Comparison of ENCODE assay signal across 18 cellular contexts in the genomic region with DNA sequence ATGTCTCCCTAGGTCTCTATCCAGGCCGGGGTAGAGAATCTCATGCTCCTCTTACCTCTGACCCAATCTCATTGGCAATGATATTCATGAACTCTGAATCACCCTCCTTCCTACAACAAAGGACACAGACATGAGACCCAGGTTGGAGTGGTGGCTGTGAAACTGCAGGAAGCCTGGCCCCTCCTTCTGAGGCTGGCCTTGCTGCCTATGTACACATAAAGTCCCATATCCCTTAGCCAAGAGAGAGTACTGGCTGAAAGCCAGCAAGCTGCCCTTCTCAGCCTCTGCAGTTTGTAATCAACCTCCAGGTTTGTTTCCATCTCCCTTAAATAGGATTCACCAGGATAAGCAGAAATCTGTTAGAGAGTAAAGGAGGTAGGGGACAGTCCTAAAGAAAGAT. TPM values are rescaled to one million over a fixed set of nuclear protein-coding genes. Genes with fewer than 3 reads are reported as not detected.
A peak's percentile ranks its signal among the peaks of the same experiment; 100 is the strongest.
DNase-seq lines count a peak whose midpoint lies in the region; ATAC-seq, FAIRE-seq and TF ChIP-seq lines count a peak whose summit lies in the region.
"Had no signal": no experiment of that assay in that cellular context is flagged by ENCODE, and none has a peak within 500 bp of the region (broad histone marks: within the 10 kb centered on the region; RNA-seq: fewer than 3 reads in every experiment).

No MANE protein-coding gene starts in this region.

- FAIRE-seq in bronchial epithelial cell (lab: Jason Lieb, UNC) = peak; percentile 36
- no peak for FAIRE-seq in RCC 7860 (lab: Jason Lieb, UNC)
- FAIRE-seq: G401.6, GM12891, GM19239 had no signal

- DNase-seq in activated CD8-positive, alpha-beta T cell treated with anti-CD3 and anti-CD28 coated beads for 36 hours = no peak
- DNase-seq in activated CD8-positive, alpha-beta T cell treated with anti-CD3 and anti-CD28 coated beads, Interleukin-2, amount 10 ng/mL, durations not matched to agents 7 days and 5 days = no peak
- DNase-seq in NCI-H2029 (lab: John Stamatoyannopoulos, UW) = peak; percentile 63
- DNase-seq in bronchial epithelial cell (ENCODE audit: low read depth) = no peak
- DNase-seq in prostate gland (ENCODE audit: low spot score) = peak; percentile 60
- no peak for DNase-seq in RCC 7860 (ENCODE audit: low spot score)
- no peak for DNase-seq in NCI-H1092 treated with DMSO at 0.1 percent for 48 hours (lab: John Stamatoyannopoulos, UW)
- DNase-seq: Calu3, DMS79 treated with DMSO at 0.1 percent for 48 hours, HCEC 1CT, NCI-H1048, NCI-H446 treated with DMSO at 0.1 percent for 48 hours, NCI-H774, SHP77 treated with DMSO at 0.1 percent for 48 hours had no signal

- ATAC-seq in activated CD8-positive, alpha-beta T cell treated with anti-CD3 and anti-CD28 coated beads for 36 hours = no peak
- no peak for ATAC-seq in activated CD8-positive, alpha-beta T cell treated with anti-CD3 and anti-CD28 coated beads, Interleukin-2, amount 10 ng/mL, durations not matched to agents 7 days and 5 days
- ATAC-seq in GM19328 (IDR thresholded peaks at IDR 0.05; ENCODE audit: unreplicated experiment) = no peak

- TF ChIP-seq POLR2A in prostate gland (IDR thresholded peaks at IDR 0.05) = no peak

- no peaks in the 10 kb centered on the region for H3K4me1 ChIP-seq in prostate gland (replicated peaks)

- WGBS in prostate gland = 86% methylated on average over 1 of the region's 1 CpG

- TF ChIP-seq CTCF in activated CD8-positive, alpha-beta T cell treated with anti-CD3 and anti-CD28 coated beads for 36 hours (IDR thresholded peaks at IDR 0.05) = no peak
- TF ChIP-seq CTCF in bronchial epithelial cell (IDR thresholded peaks at IDR 0.05; ENCODE audit: insufficient read depth, low read length, severe bottlenecking) = no peak
- no peak for TF ChIP-seq CTCF in prostate gland (IDR thresholded peaks at IDR 0.05)

- no peak overlapping the region for H3K27ac ChIP-seq in prostate gland

- H3K36me3 ChIP-seq in bronchial epithelial cell (ENCODE audit: control insufficient read depth, insufficient read depth, low read length) = peaks cover 19% of the 10 kb centered on the region
- H3K36me3 ChIP-seq in prostate gland = peaks cover 5 to 7% of the 10 kb centered on the region in 2 donors

- H3K27ac Mint-ChIP-seq in activated CD8-positive, alpha-beta T cell treated with anti-CD3 and anti-CD28 coated beads for 36 hours = peak overlapping the region; percentile 61
- no peak overlapping the region for H3K27ac Mint-ChIP-seq in activated CD8-positive, alpha-beta T cell treated with anti-CD3 and anti-CD28 coated beads, Interleukin-2, amount 10 ng/mL, durations not matched to agents 7 days and 5 days

- H3K27me3 Mint-ChIP-seq in activated CD8-positive, alpha-beta T cell treated with anti-CD3 and anti-CD28 coated beads for 36 hours = no peaks in the 10 kb centered on the region
- H3K27me3 Mint-ChIP-seq in activated CD8-positive, alpha-beta T cell treated with anti-CD3 and anti-CD28 coated beads, Interleukin-2, amount 10 ng/mL, durations not matched to agents 7 days and 5 days (ENCODE audit: low read depth) = no peaks in the 10 kb centered on the region

- H3K9me3 Mint-ChIP-seq in activated CD8-positive, alpha-beta T cell treated with anti-CD3 and anti-CD28 coated beads for 36 hours = no peaks in the 10 kb centered on the region
- H3K9me3 Mint-ChIP-seq in activated CD8-positive, alpha-beta T cell treated with anti-CD3 and anti-CD28 coated beads, Interleukin-2, amount 10 ng/mL, durations not matched to agents 7 days and 5 days (ENCODE audit: insufficient read depth) = no peaks in the 10 kb centered on the region

- no peak overlapping the region for H3K4me3 Mint-ChIP-seq in activated CD8-positive, alpha-beta T cell treated with anti-CD3 and anti-CD28 coated beads for 36 hours
- no peak overlapping the region for H3K4me3 Mint-ChIP-seq in activated CD8-positive, alpha-beta T cell treated with anti-CD3 and anti-CD28 coated beads, Interleukin-2, amount 10 ng/mL, durations not matched to agents 7 days and 5 days

- H3K4me3 ChIP-seq in bronchial epithelial cell (ENCODE audit: low read depth, low read length) = no peak overlapping the region
- H3K4me3 ChIP-seq in prostate gland = no peak overlapping the region

- intact Hi-C loops in activated CD8-positive, alpha-beta T cell treated with anti-CD3 and anti-CD28 coated beads for 36 hours (cut with micrococcal nuclease) = no loop called here
- intact Hi-C loops in prostate gland (cut with DNase I) = no loop called here

- peaks cover 51% of the 10 kb centered on the region for H3K36me3 Mint-ChIP-seq in activated CD8-positive, alpha-beta T cell treated with anti-CD3 and anti-CD28 coated beads for 36 hours (ENCODE audit: low read depth)
- peaks cover 47% of the 10 kb centered on the region for H3K36me3 Mint-ChIP-seq in activated CD8-positive, alpha-beta T cell treated with anti-CD3 and anti-CD28 coated beads, Interleukin-2, amount 10 ng/mL, durations not matched to agents 7 days and 5 days (ENCODE audit: low read depth)

- CTCF ChIA-PET in activated CD8-positive, alpha-beta T cell treated with anti-CD3 and anti-CD28 coated beads for 36 hours (lab: Charles Lee) = interaction anchor here (1.2 kb wide), 1 partner anchor 8 kb away, joined by 4 read pairs; no protein-coding TSS in a partner anchor
- CTCF ChIA-PET in activated CD8-positive, alpha-beta T cell treated with anti-CD3 and anti-CD28 coated beads, Interleukin-2, amount 10 ng/mL, durations not matched to agents 7 days and 5 days (lab: Charles Lee) = no interaction called here

- H3K4me1 Mint-ChIP-seq in activated CD8-positive, alpha-beta T cell treated with anti-CD3 and anti-CD28 coated beads for 36 hours (ENCODE audit: low read depth) = no peaks in the 10 kb centered on the region
- H3K4me1 Mint-ChIP-seq in activated CD8-positive, alpha-beta T cell treated with anti-CD3 and anti-CD28 coated beads, Interleukin-2, amount 10 ng/mL, durations not matched to agents 7 days and 5 days (ENCODE audit: low read depth) = peaks cover 8% of the 10 kb centered on the region

- no peaks in the 10 kb centered on the region for H3K27me3 ChIP-seq in bronchial epithelial cell (ENCODE audit: control insufficient read depth, insufficient read depth, low read length)
- H3K27me3 ChIP-seq in prostate gland (replicated peaks; ENCODE audit: insufficient read depth) = no peaks in the 10 kb centered on the region

- POLR2A ChIA-PET in activated CD8-positive, alpha-beta T cell treated with anti-CD3 and anti-CD28 coated beads for 36 hours (lab: Charles Lee) = interaction anchor here (1.1 to 1.6 kb wide), 2 partner anchors 10 to 26 kb away, joined by 3 to 5 read pairs; a partner anchor contains a TSS
- POLR2A ChIA-PET in activated CD8-positive, alpha-beta T cell treated with anti-CD3 and anti-CD28 coated beads, Interleukin-2, amount 10 ng/mL, durations not matched to agents 7 days and 5 days (lab: Charles Lee) = no interaction called here

- no peaks in the 10 kb centered on the region for H3K9me3 ChIP-seq in prostate gland

RNA-seq across cellular contexts. Expression of a gene that starts 10.6 kb away (rescaled TPM):
- 10 to 100 TPM; 54.3 to 57.5 TPM for total RNA-seq in activated CD8-positive, alpha-beta T cell treated with anti-CD3 and anti-CD28 coated beads for 36 hours
- total RNA-seq in activated CD8-positive, alpha-beta T cell treated with anti-CD3 and anti-CD28 coated beads, Interleukin-2, amount 10 ng/mL, durations not matched to agents 7 days and 5 days = 10 to 100 TPM; 37.6 to 38.3 TPM
- total RNA-seq in bronchial epithelial cell = 18.3 and 24.7 TPM in 2 replicates
- total RNA-seq in prostate gland = 10 to 100 TPM; 34.2 to 48.4 TPM

RNA-seq across cellular contexts. Expression of a gene that starts 26.2 kb away (rescaled TPM):
- 1 to 10 TPM; 2.2 to 2.8 TPM for total RNA-seq in activated CD8-positive, alpha-beta T cell treated with anti-CD3 and anti-CD28 coated beads for 36 hours
- total RNA-seq in activated CD8-positive, alpha-beta T cell treated with anti-CD3 and anti-CD28 coated beads, Interleukin-2, amount 10 ng/mL, durations not matched to agents 7 days and 5 days = under 1 TPM; 0.37 to 0.86 TPM
- total RNA-seq in bronchial epithelial cell (under 0.01 and 0.13 TPM in 2 replicates), prostate gland (1 to 10 TPM; 3.4 to 3.9 TPM)

RNA-seq across cellular contexts. Expression of a gene that starts 26.7 kb away (rescaled TPM):
- total RNA-seq in activated CD8-positive, alpha-beta T cell treated with anti-CD3 and anti-CD28 coated beads for 36 hours = 10 to 100 TPM; 16.1 to 17.0 TPM
- 10 to 100 TPM; 16.2 to 16.8 TPM for total RNA-seq in activated CD8-positive, alpha-beta T cell treated with anti-CD3 and anti-CD28 coated beads, Interleukin-2, amount 10 ng/mL, durations not matched to agents 7 days and 5 days
- total RNA-seq in bronchial epithelial cell = 10.3 and 11.8 TPM in 2 replicates
- 10 to 100 TPM; 26.7 to 28.5 TPM for total RNA-seq in prostate gland

RNA-seq across cellular contexts. Expression of a gene that starts 44.5 kb away (rescaled TPM):
- 1,000 to 10,000 TPM; 1,640 to 1,647 TPM for total RNA-seq in activated CD8-positive, alpha-beta T cell treated with anti-CD3 and anti-CD28 coated beads for 36 hours
- total RNA-seq in activated CD8-positive, alpha-beta T cell treated with anti-CD3 and anti-CD28 coated beads, Interleukin-2, amount 10 ng/mL, durations not matched to agents 7 days and 5 days = 100 to 1,000 TPM; 949 to 980 TPM
- total RNA-seq in bronchial epithelial cell (1,341 and 1,431 TPM in 2 replicates), prostate gland (1,000 to 10,000 TPM in 1 of 2 donors, 100 to 1,000 TPM in 1; 571 to 1,082 TPM)

RNA-seq across cellular contexts. Expression of a gene that starts 52.9 kb away (rescaled TPM):
- 10 to 100 TPM; 33.4 to 35.8 TPM for total RNA-seq in activated CD8-positive, alpha-beta T cell treated with anti-CD3 and anti-CD28 coated beads for 36 hours
- 100 to 1,000 TPM; 107 to 110 TPM for total RNA-seq in activated CD8-positive, alpha-beta T cell treated with anti-CD3 and anti-CD28 coated beads, Interleukin-2, amount 10 ng/mL, durations not matched to agents 7 days and 5 days
- total RNA-seq in bronchial epithelial cell (0.79 and 2.4 TPM in 2 replicates), prostate gland (10 to 100 TPM; 35.6 to 40.1 TPM)

Comparison
In these comparisons a context has a peak if more than half of its experiments do, and no peak if none do; other contexts are left out.
1. DNase-seq: peak in NCI-H2029 (single experiment) and prostate gland (single experiment); none in activated CD8-positive, alpha-beta T cell treated with anti-CD3 and anti-CD28 coated beads for 36 hours (single experiment), activated CD8-positive, alpha-beta T cell treated with anti-CD3 and anti-CD28 coated beads, Interleukin-2, amount 10 ng/mL, durations not matched to agents 7 days and 5 days (single experiment), bronchial epithelial cell (single experiment), RCC 7860 (single experiment) and NCI-H1092 treated with DMSO at 0.1 percent for 48 hours (single experiment).